ENCODE assay signal across 22 cellular contexts in the genomic region with DNA sequence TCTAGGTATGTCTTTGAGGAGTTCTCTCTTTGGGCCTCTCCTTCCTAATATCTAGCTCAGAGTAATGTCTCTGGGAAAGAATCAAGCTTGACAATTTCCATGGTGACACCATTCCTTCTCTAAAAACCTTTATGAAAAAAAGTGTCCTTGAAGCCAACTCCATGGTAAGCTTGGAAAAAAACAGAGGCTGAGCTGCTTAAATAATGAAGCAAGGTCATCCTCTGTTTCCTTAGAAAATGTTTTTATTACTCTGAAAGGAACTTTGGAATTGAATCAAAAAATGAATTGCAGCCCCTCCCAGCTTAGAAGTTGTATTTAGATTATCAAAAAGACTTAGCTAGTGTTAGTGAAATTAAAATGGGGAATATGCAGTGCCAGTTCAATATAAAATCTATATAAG.
"Had no signal": no experiment of that assay in that cellular context is flagged by ENCODE, and none has a peak within 500 bp of the region (broad histone marks: within the 10 kb centered on the region; RNA-seq: fewer than 3 reads in every experiment).

No MANE protein-coding gene starts in this region.

- ATAC-seq: effector memory CD8-positive, alpha-beta T cell; naive thymus-derived CD8-positive, alpha-beta T cell; stimulated activated naive CD8-positive, alpha-beta T cell treated with anti-CD3 and anti-CD28 coated beads, Interleukin-15, Interleukin-2, amounts not matched to agents 100 U/mL and 50 U/mL, for 24 hours had no signal

- H3K4me1 Mint-ChIP-seq: immature natural killer cell; naive thymus-derived CD8-positive, alpha-beta T cell had no signal

- H3K27ac ChIP-seq: cardiac muscle cell, uterus, WERI-Rb-1 had no signal

- H3K36me3 ChIP-seq: cardiac muscle cell, heart left ventricle, tibial nerve, uterus, WERI-Rb-1 had no signal

- H3K27ac Mint-ChIP-seq: activated naive CD8-positive, alpha-beta T cell; effector memory CD8-positive, alpha-beta T cell; immature natural killer cell; naive thymus-derived CD8-positive, alpha-beta T cell had no signal

- H3K9me3 ChIP-seq: heart left ventricle, tibial nerve, uterus had no signal

- DNase-seq: activated CD4-positive, alpha-beta T cell treated with anti-CD3 and anti-CD28 coated beads for 1 hour; activated CD8-positive, alpha-beta memory T cell treated with anti-CD3 and anti-CD28 coated beads for 24 hours; activated CD8-positive, alpha-beta memory T cell treated with anti-CD3 and anti-CD28 coated beads, Interleukin-2, amount 50 U/mL, for 48 hours; activated gamma-delta T cell; amniotic stem cell; effector memory CD8-positive, alpha-beta T cell; heart left ventricle; immature natural killer cell; mesenchymal stem cell; naive thymus-derived CD8-positive, alpha-beta T cell; posterior cingulate gyrus; stimulated activated CD4-positive, alpha-beta T cell treated with anti-CD3 and anti-CD28 coated beads, Interleukin-12 subunit alpha, Interleukin-12 subunit beta, amount 100 ng/mL, for 4 hours; stimulated activated CD4-positive, alpha-beta T cell treated with anti-CD3 and anti-CD28 coated beads, Interleukin-1b, Interleukin-23, amount 100 ng/mL, for 48 hours; stimulated activated naive CD8-positive, alpha-beta T cell treated with anti-CD3 and anti-CD28 coated beads, Interleukin-15, Interleukin-2, amounts not matched to agents 100 U/mL and 50 U/mL, for 24 hours; substantia nigra; SW 1271; T-helper 2 cell; uterus; WERI-Rb-1 had no signal

- H3K36me3 Mint-ChIP-seq: activated naive CD8-positive, alpha-beta T cell; immature natural killer cell; naive thymus-derived CD8-positive, alpha-beta T cell had no signal

- H3K27me3 Mint-ChIP-seq: activated naive CD8-positive, alpha-beta T cell; effector memory CD8-positive, alpha-beta T cell had no signal

- H3K27me3 ChIP-seq: cardiac muscle cell, heart left ventricle, tibial nerve, uterus had no signal

- H3K4me3 Mint-ChIP-seq: activated naive CD8-positive, alpha-beta T cell; effector memory CD8-positive, alpha-beta T cell; immature natural killer cell; naive thymus-derived CD8-positive, alpha-beta T cell had no signal

- H3K4me1 ChIP-seq: uterus had no signal

- H3K4me3 ChIP-seq: cardiac muscle cell, heart left ventricle, tibial nerve, uterus had no signal
